11 cellular contexts compared by ENCODE assay signal in the genomic region with DNA sequence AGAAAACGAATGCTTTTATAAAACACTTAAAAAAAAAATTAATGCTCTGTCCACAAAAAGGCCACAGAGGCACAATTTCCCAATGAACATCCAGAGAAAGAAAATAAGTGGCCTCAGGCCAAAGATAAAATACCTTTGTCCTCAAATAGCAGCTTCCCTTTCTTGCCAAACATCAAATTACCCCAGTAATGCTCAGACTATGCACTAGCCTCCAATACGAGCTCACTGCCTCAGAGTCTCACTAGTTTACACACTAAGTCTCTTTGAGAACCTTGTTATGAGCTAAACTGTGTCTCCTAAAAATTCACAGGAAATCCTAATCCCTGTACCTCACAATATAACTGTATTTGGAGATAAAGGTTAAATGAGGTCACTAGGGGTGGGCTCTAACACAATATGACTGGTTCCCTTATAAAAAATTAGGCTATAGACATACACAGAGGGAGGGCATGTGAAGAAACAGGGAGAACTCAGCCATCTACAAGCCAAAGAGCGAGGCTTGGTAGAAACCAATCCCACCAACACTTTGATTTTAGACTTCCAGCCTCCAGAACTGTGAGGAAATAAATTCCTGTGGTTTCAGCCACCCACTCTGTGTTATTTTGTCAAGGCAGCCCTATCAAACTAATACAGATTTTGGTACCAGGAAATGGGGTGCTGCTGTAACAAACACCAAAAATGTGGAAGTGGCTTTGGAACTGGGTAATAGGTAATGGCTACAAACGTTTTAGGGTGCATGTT. TPM values are rescaled to one million over a fixed set of nuclear protein-coding genes. Genes with fewer than 3 reads are reported as not detected.
DNase-seq lines count a peak whose midpoint lies in the region; ATAC-seq and TF ChIP-seq lines count a peak whose summit lies in the region.
"Had no signal": no experiment of that assay in that cellular context is flagged by ENCODE, and none has a peak within 500 bp of the region (broad histone marks: within the 10 kb centered on the region; RNA-seq: fewer than 3 reads in every experiment).

No MANE protein-coding gene starts in this region.

- H3K9me3 Mint-ChIP-seq in osteocyte (ENCODE audit: unreplicated experiment) = peaks cover 6% of the 10 kb centered on the region

- H3K4me3 ChIP-seq in right atrium auricular region = no peak overlapping the region
- no peak overlapping the region for H3K4me3 ChIP-seq in brain microvascular endothelial cell (ENCODE audit: low read depth, low read length)

- peaks cover 1% of the 10 kb centered on the region for H3K36me3 Mint-ChIP-seq in osteocyte (ENCODE audit: unreplicated experiment)

- H3K36me3 ChIP-seq in right atrium auricular region (no peaks in the 10 kb centered on the region), brain microvascular endothelial cell (replicated peaks) (no peaks in the 10 kb centered on the region)

- no peaks in the 10 kb centered on the region for H3K27me3 Mint-ChIP-seq in osteocyte (ENCODE audit: unreplicated experiment)

- peaks cover 37% of the 10 kb centered on the region for H3K4me1 Mint-ChIP-seq in osteocyte (ENCODE audit: unreplicated experiment)
- H3K4me1 Mint-ChIP-seq: B cell had no signal

- DNase-seq in right atrium auricular region (ENCODE audit: low spot score) (no peak), cardiac septum (ENCODE audit: low spot score) (no peak), brain microvascular endothelial cell (peak; percentile 67), lung microvascular endothelial cell (ENCODE audit: low read depth in 2 of 2) (peak; percentile 43 to 47), COLO668 (lab: John Stamatoyannopoulos, UW; ENCODE audit: unreplicated experiment) (no peak), osteocyte (ENCODE audit: extremely low spot score, unreplicated experiment) (no peak), SHP77 treated with DMSO at 0.1 percent for 48 hours (lab: John Stamatoyannopoulos, UW) (no peak)
- DNase-seq: activated T-cell treated with anti-CD3 and anti-CD28 coated beads for 4 hours, kidney had no signal

- ATAC-seq in GM21737 (IDR thresholded peaks at IDR 0.05; ENCODE audit: unreplicated experiment) = no peak

- in situ Hi-C loops in brain microvascular endothelial cell (cut with HindIII; ENCODE audit: low pct_ligation_motif_present, low sequenced_read_pairs) = no loop called here

- no peak overlapping the region for H3K27ac Mint-ChIP-seq in osteocyte (ENCODE audit: unreplicated experiment)
- H3K27ac Mint-ChIP-seq: B cell had no signal

- H3K27ac ChIP-seq in right atrium auricular region (peak overlapping the region; percentile 52 to 58), brain microvascular endothelial cell (peak overlapping the region; percentile 90)

- no peak overlapping the region for H3K4me3 Mint-ChIP-seq in osteocyte (ENCODE audit: unreplicated experiment)
- H3K4me3 Mint-ChIP-seq: B cell had no signal

- H3K4me1 ChIP-seq in right atrium auricular region = peaks cover 0 to 27% of the 10 kb centered on the region in 2 donors

- TF ChIP-seq CTCF in right atrium auricular region (IDR thresholded peaks at IDR 0.05) = no peak
- no peak for TF ChIP-seq CTCF in brain microvascular endothelial cell (IDR thresholded peaks at IDR 0.05; ENCODE audit: low read depth, low read length, missing control alignments)
- no peak for TF ChIP-seq CTCF in osteocyte (IDR thresholded peaks at IDR 0.05)

- H3K9me3 ChIP-seq in right atrium auricular region = no peaks in the 10 kb centered on the region

- intact Hi-C loops in cardiac septum (cut with DNase I) = loop anchor here (5.0 to 10.0 kb wide), 2 partner anchors 63 to 1080 kb away; no protein-coding TSS in a partner anchor

- H3K27me3 ChIP-seq in right atrium auricular region (no peaks in the 10 kb centered on the region), brain microvascular endothelial cell (replicated peaks) (no peaks in the 10 kb centered on the region)

RNA-seq across cellular contexts. Expression of a gene that starts 4.4 kb away (rescaled TPM):
- total RNA-seq in right atrium auricular region (10 to 100 TPM; 57.3 to 61.5 TPM), cardiac septum (97.3 TPM), lung microvascular endothelial cell (55.8 and 112 TPM in 2 replicates), osteocyte (51.9 and 56.1 TPM in 2 replicates)
- total RNA-seq: B cell had no signal

Comparison
In these comparisons a context has a peak if more than half of its experiments do, and no peak if none do; other contexts are left out.
1. DNase-seq: peak in brain microvascular endothelial cell (single experiment) and lung microvascular endothelial cell (2 of 2); none in right atrium auricular region (single experiment), cardiac septum (single experiment), COLO668 (single experiment), osteocyte (single experiment) and SHP77 treated with DMSO at 0.1 percent for 48 hours (single experiment).